8 cellular contexts compared by ENCODE assay signal in genomic region chr16:70523013-70523620, GRCh38. TPM values are rescaled to one million over a fixed set of nuclear protein-coding genes. Genes with fewer than 3 reads are reported as not detected.
DNase-seq lines count a peak whose midpoint lies in the region; ATAC-seq, FAIRE-seq and TF ChIP-seq lines count a peak whose summit lies in the region.

TSS of gene COG4 (minus strand) at chr16:70523554. CDS start at chr16:70523543, 11 bp downstream.

- peaks cover 36% of the 10 kb centered on the region for H3K36me3 Mint-ChIP-seq in activated B cell treated with CpG ODN at 0.5 μM for 24 hours (ENCODE audit: low read depth)

- TF ChIP-seq POLR2A in GM12892 (IDR thresholded peaks at IDR 0.05; ENCODE audit: low read depth, low read length) = peak; percentile 94

- POLR2A ChIA-PET in activated B cell treated with CpG ODN at 0.5 μM for 24 hours (lab: Charles Lee) = interaction anchor here (0.5 to 3.5 kb wide), 17 partner anchors 9 to 960 kb away, joined by 3 to 26 read pairs (median 5); partner anchors contain the start of genes AARS1, DDX19A and ST3GAL2

- peak within 1 kb of the TSS; percentile 99 for H3K27ac Mint-ChIP-seq in activated B cell treated with CpG ODN at 0.5 μM for 24 hours

- peak; percentile 77 for DNase-seq in GM12892 (ENCODE audit: insufficient read length)
- peak; percentile 61 for DNase-seq in NCI-H2196 (lab: John Stamatoyannopoulos, UW; ENCODE audit: unreplicated experiment)
- DNase-seq in activated B cell treated with CpG ODN at 0.5 μM for 24 hours = peak; percentile 80
- peak; percentile 68 for DNase-seq in bronchial epithelial cell (ENCODE audit: low read depth)
- peak; percentile 93 for DNase-seq in iPS-NIHi7 (ENCODE audit: extremely low spot score)
- peak; percentile 55 for DNase-seq in smooth muscle cell of the brain vasculature (ENCODE audit: low read depth, low spot score)

- no peaks in the 10 kb centered on the region for H3K9me3 Mint-ChIP-seq in activated B cell treated with CpG ODN at 0.5 μM for 24 hours

- H3K4me1 Mint-ChIP-seq in activated B cell treated with CpG ODN at 0.5 μM for 24 hours = peaks cover 53% of the 10 kb centered on the region

- H3K36me3 ChIP-seq in bronchial epithelial cell (ENCODE audit: control insufficient read depth, insufficient read depth, low read length) = peaks cover 6% of the 10 kb centered on the region

- peak; percentile 78 for FAIRE-seq in GM12892 (lab: Jason Lieb, UNC)
- no peak for FAIRE-seq in bronchial epithelial cell (lab: Jason Lieb, UNC)

- no peak for TF ChIP-seq CTCF in activated B cell treated with CpG ODN at 0.5 μM for 24 hours (IDR thresholded peaks at IDR 0.05)
- no peak for TF ChIP-seq CTCF in bronchial epithelial cell (IDR thresholded peaks at IDR 0.05; ENCODE audit: insufficient read depth, low read length, severe bottlenecking)

- H3K4me3 ChIP-seq in bronchial epithelial cell (ENCODE audit: low read depth, low read length) = peak within 1 kb of the TSS; percentile 87

- ATAC-seq in HG02885 (IDR thresholded peaks at IDR 0.05; ENCODE audit: poor library complexity, unreplicated experiment) (peak; percentile 63), activated B cell treated with CpG ODN at 0.5 μM for 24 hours (ENCODE audit: low read depth) (peak; percentile 85), GM18519 (IDR thresholded peaks at IDR 0.05; ENCODE audit: low FRiP score, unreplicated experiment) (no peak)

- no peaks in the 10 kb centered on the region for H3K27me3 ChIP-seq in bronchial epithelial cell (ENCODE audit: control insufficient read depth, insufficient read depth, low read length)

- intact Hi-C loops in activated B cell treated with CpG ODN at 0.5 μM for 24 hours (cut with micrococcal nuclease) = loop anchor here (1.0 to 10.0 kb wide), 10 partner anchors 69 to 1208 kb away; partner anchors contain the start of genes AARS1, CMTR2, DDX19A and EXOSC6

- H3K4me3 Mint-ChIP-seq in activated B cell treated with CpG ODN at 0.5 μM for 24 hours = peak within 1 kb of the TSS; percentile 99

- H3K27me3 Mint-ChIP-seq in activated B cell treated with CpG ODN at 0.5 μM for 24 hours = no peaks in the 10 kb centered on the region

- CTCF ChIA-PET in activated B cell treated with CpG ODN at 0.5 μM for 24 hours (lab: Charles Lee) = interaction anchor here (1.1 to 1.2 kb wide), 3 partner anchors 94 to 153 kb away, joined by 3 to 4 read pairs (median 3); no protein-coding TSS in a partner anchor

RNA-seq across cellular contexts. Expression of gene COG4, which starts in this region (rescaled TPM):
- 29.7 TPM for polyA plus RNA-seq in GM12892 (2012; ENCODE audit: missing spikeins)
- total RNA-seq in activated B cell treated with CpG ODN at 0.5 μM for 24 hours (39.8 and 42.5 TPM in 2 replicates), bronchial epithelial cell (45.3 and 46.7 TPM in 2 replicates)
